ENCODE assay signal across 9 cellular contexts in genomic region chr19:38682872-38683392, GRCh38. TPM values are rescaled to one million over a fixed set of nuclear protein-coding genes. Genes with fewer than 3 reads are reported as not detected.
DNase-seq lines count a peak whose midpoint lies in the region; ATAC-seq, FAIRE-seq and TF ChIP-seq lines count a peak whose summit lies in the region.
"Had no signal": no experiment of that assay in that cellular context is flagged by ENCODE, and none has a peak within 500 bp of the region (broad histone marks: within the 10 kb centered on the region; RNA-seq: fewer than 3 reads in every experiment).

No MANE protein-coding gene starts in this region.

- no CpG with 5 or more reads among the region's 7 CpGs for WGBS in mesendoderm (ENCODE audit: extremely low coverage, insufficient coverage, low lambda C conversion rate)

- H3K18ac ChIP-seq in mesendoderm (ENCODE audit: low read length): peak overlapping the region; percentile 5

- no peak overlapping the region for H4K8ac ChIP-seq in mesendoderm (ENCODE audit: low read depth, low read length)

- H3K23ac ChIP-seq in mesendoderm (ENCODE audit: low read length): no peak overlapping the region

- peak overlapping the region; percentile 75 for H3K56ac ChIP-seq in mesendoderm (ENCODE audit: low read length)

- H3K36me3 Mint-ChIP-seq in activated CD4-positive, alpha-beta T cell treated with anti-CD3 and anti-CD28 coated beads, Interleukin-2, amount 10 ng/mL, durations not matched to agents 7 days and 5 days (ENCODE audit: low read depth): peaks cover 42% of the 10 kb centered on the region
- peaks cover 13% of the 10 kb centered on the region for H3K36me3 Mint-ChIP-seq in central memory CD8-positive, alpha-beta T cell (ENCODE audit: insufficient read depth)
- H3K36me3 Mint-ChIP-seq in type B pancreatic cell: peaks cover 42% of the 10 kb centered on the region

- POLR2A ChIA-PET in activated CD4-positive, alpha-beta T cell treated with anti-CD3 and anti-CD28 coated beads, Interleukin-2, amount 10 ng/mL, durations not matched to agents 7 days and 5 days (lab: Charles Lee): no interaction called here

- no peak overlapping the region for H2BK120ac ChIP-seq in mesendoderm (ENCODE audit: low read depth, low read length)

- peak overlapping the region; percentile 82 for H3K27ac Mint-ChIP-seq in activated CD4-positive, alpha-beta T cell treated with anti-CD3 and anti-CD28 coated beads, Interleukin-2, amount 10 ng/mL, durations not matched to agents 7 days and 5 days
- peak overlapping the region; percentile 97 for H3K27ac Mint-ChIP-seq in central memory CD8-positive, alpha-beta T cell (ENCODE audit: low read depth)
- H3K27ac Mint-ChIP-seq in type B pancreatic cell: peak overlapping the region; percentile 100

- peak overlapping the region; percentile 81 for H2BK5ac ChIP-seq in mesendoderm (ENCODE audit: low read length)

- H2AK5ac ChIP-seq in mesendoderm (ENCODE audit: low read length): peak overlapping the region; percentile 71

- H3K36me3 ChIP-seq in mesendoderm (ENCODE audit: control insufficient read depth, insufficient read depth, low read length): no peaks in the 10 kb centered on the region

- H3K9ac ChIP-seq in mesendoderm (ENCODE audit: low read length): peak overlapping the region; percentile 49

- no peaks in the 10 kb centered on the region for H3K27me3 Mint-ChIP-seq in activated CD4-positive, alpha-beta T cell treated with anti-CD3 and anti-CD28 coated beads, Interleukin-2, amount 10 ng/mL, durations not matched to agents 7 days and 5 days
- H3K27me3 Mint-ChIP-seq in central memory CD8-positive, alpha-beta T cell: no peaks in the 10 kb centered on the region
- no peaks in the 10 kb centered on the region for H3K27me3 Mint-ChIP-seq in type B pancreatic cell

- H3K4me3 Mint-ChIP-seq in activated CD4-positive, alpha-beta T cell treated with anti-CD3 and anti-CD28 coated beads, Interleukin-2, amount 10 ng/mL, durations not matched to agents 7 days and 5 days: no peak overlapping the region
- H3K4me3 Mint-ChIP-seq in central memory CD8-positive, alpha-beta T cell: peak overlapping the region; percentile 46
- peak overlapping the region; percentile 75 for H3K4me3 Mint-ChIP-seq in type B pancreatic cell

- peaks cover 4% of the 10 kb centered on the region for H3K9me3 Mint-ChIP-seq in activated CD4-positive, alpha-beta T cell treated with anti-CD3 and anti-CD28 coated beads, Interleukin-2, amount 10 ng/mL, durations not matched to agents 7 days and 5 days
- no peaks in the 10 kb centered on the region for H3K9me3 Mint-ChIP-seq in central memory CD8-positive, alpha-beta T cell
- H3K9me3 Mint-ChIP-seq in type B pancreatic cell: peaks cover 11% of the 10 kb centered on the region

- H3K27ac ChIP-seq in mesendoderm (ENCODE audit: low read depth, low read length): peak overlapping the region; percentile 93
- H3K27ac ChIP-seq: VCaP had no signal

- peaks cover 33% of the 10 kb centered on the region for H3K4me1 ChIP-seq in mesendoderm (ENCODE audit: control insufficient read depth, low read depth, low read length)

- H3K4me2 ChIP-seq in mesendoderm (ENCODE audit: low read length): no peak overlapping the region

- H3K4me1 Mint-ChIP-seq in activated CD4-positive, alpha-beta T cell treated with anti-CD3 and anti-CD28 coated beads, Interleukin-2, amount 10 ng/mL, durations not matched to agents 7 days and 5 days: peaks cover 98% of the 10 kb centered on the region
- peaks cover 88% of the 10 kb centered on the region for H3K4me1 Mint-ChIP-seq in central memory CD8-positive, alpha-beta T cell
- peaks cover 67% of the 10 kb centered on the region for H3K4me1 Mint-ChIP-seq in type B pancreatic cell (ENCODE audit: unreplicated experiment)

- DNase-seq in activated CD4-positive, alpha-beta T cell treated with anti-CD3 and anti-CD28 coated beads, Interleukin-2, amount 10 ng/mL, durations not matched to agents 7 days and 5 days: no peak
- no peak for DNase-seq in activated CD4-positive, alpha-beta T cell treated with anti-CD3 and anti-CD28 coated beads for 1 hour
- DNase-seq in central memory CD8-positive, alpha-beta T cell (ENCODE audit: low spot score in 2 of 2): no peak
- DNase-seq in mesendoderm (no peak), type B pancreatic cell (ENCODE audit: extremely low spot score, unreplicated experiment) (no peak), HTR-8/SVneo (ENCODE audit: insufficient read length, low spot score) (no peak), KG1 (lab: John Stamatoyannopoulos, UW) (no peak)

- TF ChIP-seq CTCF in type B pancreatic cell (conservative IDR thresholded peaks at IDR 0.05): no peak

- H3K4me3 ChIP-seq in mesendoderm (ENCODE audit: low read length): no peak overlapping the region

- H3K79me2 ChIP-seq in mesendoderm (ENCODE audit: control insufficient read depth, insufficient read depth, low read length): peaks cover 77% of the 10 kb centered on the region

- no peak overlapping the region for H4K5ac ChIP-seq in mesendoderm (ENCODE audit: low read length)

- ATAC-seq in central memory CD8-positive, alpha-beta T cell (replicated peaks; ENCODE audit: extremely low read depth, poor library complexity, severe bottlenecking): no peak
- ATAC-seq in GM21737 (IDR thresholded peaks at IDR 0.05; ENCODE audit: unreplicated experiment): no peak

- no peaks in the 10 kb centered on the region for H3K27me3 ChIP-seq in mesendoderm (ENCODE audit: insufficient read depth, low read length, poor library complexity)

- H3K79me1 ChIP-seq in mesendoderm (ENCODE audit: low read length): peaks cover 36% of the 10 kb centered on the region

- H3K4ac ChIP-seq in mesendoderm (ENCODE audit: low read depth, low read length): peak overlapping the region; percentile 0

- FAIRE-seq in HTR-8/SVneo (lab: Jason Lieb, UNC): no peak

- no peak overlapping the region for H2BK15ac ChIP-seq in mesendoderm (replicated peaks; ENCODE audit: low read depth)

- CTCF ChIA-PET in activated CD4-positive, alpha-beta T cell treated with anti-CD3 and anti-CD28 coated beads, Interleukin-2, amount 10 ng/mL, durations not matched to agents 7 days and 5 days (lab: Charles Lee): interaction anchor here (0.5 to 1.3 kb wide), 5 partner anchors 8 to 59 kb away, joined by 3 to 4 read pairs (median 3); no protein-coding TSS in a partner anchor

RNA-seq across cellular contexts. Expression of gene ACTN4, which starts 35.5 kb away (rescaled TPM):
- 100 to 1,000 TPM; 337 to 354 TPM for total RNA-seq in activated CD4-positive, alpha-beta T cell treated with anti-CD3 and anti-CD28 coated beads, Interleukin-2, amount 10 ng/mL, durations not matched to agents 7 days and 5 days
- polyA plus RNA-seq in mesendoderm (2013, experiment 1 of 2): 294 TPM
- polyA plus RNA-seq in mesendoderm (2013, experiment 2 of 2): 302 TPM
- total RNA-seq in type B pancreatic cell (ENCODE audit: low replicate concordance): 475 and 776 TPM in 2 replicates
